ENCODE assay signal across 14 cellular contexts in genomic region chr20:38453941-38454340, GRCh38.
DNase-seq lines count a peak whose midpoint lies in the region; ATAC-seq and TF ChIP-seq lines count a peak whose summit lies in the region.
"Had no signal": no experiment of that assay in that cellular context is flagged by ENCODE, and none has a peak within 500 bp of the region (broad histone marks: within the 10 kb centered on the region; RNA-seq: fewer than 3 reads in every experiment).

No MANE protein-coding gene starts in this region.

- H3K27ac Mint-ChIP-seq in stimulated activated naive CD8-positive, alpha-beta T cell treated with anti-CD3 and anti-CD28 coated beads, Interleukin-15, amount 100 ng/mL, for 72 hours, result no peak overlapping the region
- no peak overlapping the region for H3K27ac Mint-ChIP-seq in nephron progenitor cell
- H3K27ac Mint-ChIP-seq: stimulated activated memory B cell treated with anti-CD40 and anti-IgM and Interleukin-4, amounts not matched to agents 10 μg/mL and 1 μg/mL and 100 μg/mL, for 72 hours had no signal

- DNase-seq in COLO668 (lab: John Stamatoyannopoulos, UW; ENCODE audit: unreplicated experiment) (peak; percentile 44), epithelial cell of esophagus (ENCODE audit: low read depth) (peak; percentile 51), nephron progenitor cell (no peak)
- DNase-seq in activated naive CD4-positive, alpha-beta T cell treated with Interleukin-2 at 50 U/mL for 16 hours, result no peak
- no peak for DNase-seq in stimulated activated naive CD8-positive, alpha-beta T cell treated with anti-CD3 and anti-CD28 coated beads, Interleukin-15, amount 100 ng/mL, for 72 hours
- DNase-seq: glutamatergic neuron, HCEC 1CT, NCI-H2081, Right ventricle myocardium superior had no signal

- H3K4me3 ChIP-seq in epithelial cell of esophagus (ENCODE audit: low read length), result no peak overlapping the region

- peak; percentile 78 for ATAC-seq in GM19043 (IDR thresholded peaks at IDR 0.05; ENCODE audit: low read depth, unreplicated experiment)
- ATAC-seq in HG03159 (IDR thresholded peaks at IDR 0.05; ENCODE audit: unreplicated experiment), result peak; percentile 54
- no peak for ATAC-seq in stimulated activated naive CD8-positive, alpha-beta T cell treated with anti-CD3 and anti-CD28 coated beads, Interleukin-15, amount 100 ng/mL, for 72 hours
- ATAC-seq in GM19324 (IDR thresholded peaks at IDR 0.05; ENCODE audit: low FRiP score, unreplicated experiment), result no peak
- ATAC-seq: activated CD4-positive, CD25-positive, alpha-beta regulatory T cell treated with anti-CD3 and anti-CD28 coated beads, Interleukin-2, amount 50 U/mL, for 24 hours; stimulated activated memory B cell treated with anti-CD40 and anti-IgM and Interleukin-4, amounts not matched to agents 10 μg/mL and 1 μg/mL and 100 μg/mL, for 72 hours had no signal

- peaks cover 21% of the 10 kb centered on the region for H3K4me1 Mint-ChIP-seq in stimulated activated naive CD8-positive, alpha-beta T cell treated with anti-CD3 and anti-CD28 coated beads, Interleukin-15, amount 100 ng/mL, for 72 hours
- H3K4me1 Mint-ChIP-seq in nephron progenitor cell, result peaks cover 28% of the 10 kb centered on the region

- peaks cover 26% of the 10 kb centered on the region for H3K36me3 Mint-ChIP-seq in nephron progenitor cell (ENCODE audit: low read depth)

- TF ChIP-seq CTCF in epithelial cell of esophagus (IDR thresholded peaks at IDR 0.05; ENCODE audit: insufficient read depth, low read depth, low read length, missing control alignments) (no peak), nephron progenitor cell (IDR thresholded peaks at IDR 0.05) (no peak)

- no peaks in the 10 kb centered on the region for H3K27me3 Mint-ChIP-seq in stimulated activated naive CD8-positive, alpha-beta T cell treated with anti-CD3 and anti-CD28 coated beads, Interleukin-15, amount 100 ng/mL, for 72 hours
- peaks cover 15% of the 10 kb centered on the region for H3K27me3 Mint-ChIP-seq in nephron progenitor cell (ENCODE audit: low read depth, poor library complexity)
- H3K27me3 Mint-ChIP-seq: stimulated activated memory B cell treated with anti-CD40 and anti-IgM and Interleukin-4, amounts not matched to agents 10 μg/mL and 1 μg/mL and 100 μg/mL, for 72 hours had no signal

- no peaks in the 10 kb centered on the region for H3K9me3 Mint-ChIP-seq in stimulated activated naive CD8-positive, alpha-beta T cell treated with anti-CD3 and anti-CD28 coated beads, Interleukin-15, amount 100 ng/mL, for 72 hours
- no peaks in the 10 kb centered on the region for H3K9me3 Mint-ChIP-seq in nephron progenitor cell
- H3K9me3 Mint-ChIP-seq: stimulated activated memory B cell treated with anti-CD40 and anti-IgM and Interleukin-4, amounts not matched to agents 10 μg/mL and 1 μg/mL and 100 μg/mL, for 72 hours had no signal

- no peak overlapping the region for H3K4me3 Mint-ChIP-seq in stimulated activated naive CD8-positive, alpha-beta T cell treated with anti-CD3 and anti-CD28 coated beads, Interleukin-15, amount 100 ng/mL, for 72 hours
- no peak overlapping the region for H3K4me3 Mint-ChIP-seq in nephron progenitor cell
- H3K4me3 Mint-ChIP-seq: stimulated activated memory B cell treated with anti-CD40 and anti-IgM and Interleukin-4, amounts not matched to agents 10 μg/mL and 1 μg/mL and 100 μg/mL, for 72 hours had no signal

Comparison
In these comparisons a context has a peak if more than half of its experiments do, and no peak if none do; other contexts are left out.
1. DNase-seq: peak in COLO668 (single experiment) and epithelial cell of esophagus (single experiment); none in activated naive CD4-positive, alpha-beta T cell treated with Interleukin-2 at 50 U/mL for 16 hours (single experiment), stimulated activated naive CD8-positive, alpha-beta T cell treated with anti-CD3 and anti-CD28 coated beads, Interleukin-15, amount 100 ng/mL, for 72 hours (0 of 2) and nephron progenitor cell (single experiment).
2. ATAC-seq: peak in GM19043 (single experiment) and HG03159 (single experiment); none in stimulated activated naive CD8-positive, alpha-beta T cell treated with anti-CD3 and anti-CD28 coated beads, Interleukin-15, amount 100 ng/mL, for 72 hours (single experiment) and GM19324 (single experiment).